9 cellular contexts compared by ENCODE assay signal in the genomic region with DNA sequence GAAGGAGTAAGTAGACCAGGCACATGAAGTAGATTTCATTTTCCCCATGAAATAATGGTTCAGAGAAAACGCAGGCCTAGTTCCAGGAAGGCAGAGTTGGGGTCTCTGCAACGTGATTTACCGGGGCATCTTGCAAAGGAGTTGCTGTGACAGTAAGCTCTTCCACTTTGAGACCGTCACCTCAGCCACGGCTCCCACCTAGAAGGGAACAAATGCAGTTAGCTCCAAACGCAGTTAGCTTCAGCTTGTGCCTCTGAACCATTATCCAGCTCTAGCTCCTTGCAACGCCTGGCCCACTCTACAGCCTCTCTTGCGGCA. TPM values are rescaled to one million over a fixed set of nuclear protein-coding genes. Genes with fewer than 3 reads are reported as not detected.
A peak's percentile ranks its signal among the peaks of the same experiment; 100 is the strongest.
DNase-seq lines count a peak whose midpoint lies in the region; ATAC-seq, FAIRE-seq and TF ChIP-seq lines count a peak whose summit lies in the region.
"Had no signal": no experiment of that assay in that cellular context is flagged by ENCODE, and none has a peak within 500 bp of the region (broad histone marks: within the 10 kb centered on the region; RNA-seq: fewer than 3 reads in every experiment).

No MANE protein-coding gene starts in this region.

- peak; percentile 46 for DNase-seq in NCI-H748 treated with DMSO at 0.1 percent for 48 hours (lab: John Stamatoyannopoulos, UW)
- DNase-seq in NCI-H748 (lab: John Stamatoyannopoulos, UW; ENCODE audit: unreplicated experiment), result no peak
- DNase-seq in adipocyte (ENCODE audit: low read depth), result no peak
- no peak for DNase-seq in kidney
- DNase-seq in superior temporal gyrus (ENCODE audit: extremely low spot score), result peak; percentile 25

- H3K36me3 ChIP-seq in adipocyte (ENCODE audit: control insufficient read depth, insufficient read depth, low read length, severe bottlenecking) (peaks cover 40% of the 10 kb centered on the region), kidney (ENCODE audit: control insufficient read depth in 1 of 2, insufficient read depth in 2 of 2, low read length in 2 of 2) (peaks cover 11 to 31% of the 10 kb centered on the region in 2 donors)

- no peak for TF ChIP-seq CTCF in kidney (IDR thresholded peaks at IDR 0.05; ENCODE audit: borderline replicate concordance, extremely low read depth, insufficient read depth)

- H3K4me1 ChIP-seq in adipocyte (ENCODE audit: control insufficient read depth, insufficient read depth, low read length), result peaks cover 42% of the 10 kb centered on the region
- H3K4me1 ChIP-seq in kidney (ENCODE audit: control insufficient read depth in 1 of 2, insufficient read depth in 1 of 2, low read depth in 1 of 2, low read length in 2 of 2), result peaks cover 7 to 10% of the 10 kb centered on the region in 2 donors

- H3K9me3 ChIP-seq in adipocyte (ENCODE audit: control insufficient read depth, low read length) (no peaks in the 10 kb centered on the region), kidney (ENCODE audit: control insufficient read depth in 1 of 2, low read length in 2 of 2) (no peaks in the 10 kb centered on the region)

- ATAC-seq in HG03460 (IDR thresholded peaks at IDR 0.05; ENCODE audit: unreplicated experiment), result no peak
- ATAC-seq in GM18520 (IDR thresholded peaks at IDR 0.05; ENCODE audit: unreplicated experiment), result no peak
- ATAC-seq in HG03045 (IDR thresholded peaks at IDR 0.05; ENCODE audit: unreplicated experiment), result no peak

- peak overlapping the region; percentile 96 to 98 for H3K27ac ChIP-seq in kidney (ENCODE audit: low read depth in 2 of 2, low read length in 2 of 2)

- FAIRE-seq in kidney (lab: Jason Lieb, UNC), result no peak
- FAIRE-seq: A204.1 had no signal

- peak overlapping the region; percentile 88 for H3K4me3 ChIP-seq in adipocyte (ENCODE audit: low read length)
- H3K4me3 ChIP-seq in kidney (ENCODE audit: low read length in 2 of 2), result peak overlapping the region; percentile 93 to 94

- peak overlapping the region; percentile 89 for H3K9ac ChIP-seq in adipocyte (ENCODE audit: low read length)
- H3K9ac ChIP-seq in kidney (ENCODE audit: low read length in 2 of 2), result peak overlapping the region; percentile 37 to 99

- no peaks in the 10 kb centered on the region for H3K27me3 ChIP-seq in adipocyte (replicated peaks; ENCODE audit: control insufficient read depth, insufficient read depth, low read length)

- intact Hi-C loops in kidney (cut with DNase I), result no loop called here

RNA-seq across cellular contexts. Expression of gene MYO1G, which starts 7.0 kb away (rescaled TPM):
- total RNA-seq in kidney, result 14.3 TPM
- 0.60 TPM for polyA plus RNA-seq in kidney (ENCODE audit: insufficient read depth, low read depth, low replicate concordance)

RNA-seq across cellular contexts. Expression of gene CCM2, which starts 14.1 kb away (rescaled TPM):
- 35.0 TPM for total RNA-seq in kidney
- 37.8 TPM for polyA plus RNA-seq in kidney (ENCODE audit: insufficient read depth, low read depth, low replicate concordance)

Comparison
In these comparisons a context has a peak if more than half of its experiments do, and no peak if none do; other contexts are left out.
1. DNase-seq: peak in NCI-H748 treated with DMSO at 0.1 percent for 48 hours (single experiment) and superior temporal gyrus (single experiment); none in NCI-H748 (single experiment), adipocyte (single experiment) and kidney (single experiment).